9 cellular contexts compared by ENCODE assay signal in genomic region chr4:73573794-73574528, GRCh38. TPM values are rescaled to one million over a fixed set of nuclear protein-coding genes. Genes with fewer than 3 reads are reported as not detected.
DNase-seq lines count a peak whose midpoint lies in the region; ATAC-seq and TF ChIP-seq lines count a peak whose summit lies in the region.
"Had no signal": no experiment of that assay in that cellular context is flagged by ENCODE, and none has a peak within 500 bp of the region (broad histone marks: within the 10 kb centered on the region; RNA-seq: fewer than 3 reads in every experiment).

No MANE protein-coding gene starts in this region.

- H3K27me3 Mint-ChIP-seq in naive thymus-derived CD4-positive, alpha-beta T cell: peaks cover 4 to 12% (median 8%) of the 10 kb centered on the region in 5 donors

- intact Hi-C loops in naive thymus-derived CD4-positive, alpha-beta T cell (cut with micrococcal nuclease): loop anchor here in 1 of 2 donors (2.0 kb wide), 1 partner anchor 79 kb away; no protein-coding TSS in a partner anchor

- H3K36me3 Mint-ChIP-seq in naive thymus-derived CD4-positive, alpha-beta T cell: no peaks in the 10 kb centered on the region

- POLR2A ChIA-PET in naive thymus-derived CD4-positive, alpha-beta T cell (lab: Charles Lee): no interaction called here

- ATAC-seq in GM18499 (IDR thresholded peaks at IDR 0.05; ENCODE audit: insufficient read depth, unreplicated experiment) (peak; percentile 84), HG02763 (IDR thresholded peaks at IDR 0.05; ENCODE audit: unreplicated experiment) (peak; percentile 75), SK-N-SH treated with all-trans-retinoic acid at 6 μM for 48 hours (peak; percentile 86), esophagus mucosa (peak; percentile 76)
- ATAC-seq in naive thymus-derived CD4-positive, alpha-beta T cell: peak; percentile 24

- DNase-seq in AML-193 (lab: John Stamatoyannopoulos, UW) (peak; percentile 51 to 59), NCI-H1105 treated with DMSO at 0.1 percent for 48 hours (lab: John Stamatoyannopoulos, UW) (peak; percentile 84)
- DNase-seq in naive thymus-derived CD4-positive, alpha-beta T cell: peak in 3 of 9 donors; percentile 7 to 9 (median 9)
- DNase-seq in activated effector memory CD4-positive, alpha-beta T cell treated with Interleukin-2 at 50 U/mL for 16 hours: no peak

- H3K9me3 ChIP-seq in naive thymus-derived CD4-positive, alpha-beta T cell (ENCODE audit: control insufficient read depth in 2 of 3, low read length in 3 of 3): no peaks in the 10 kb centered on the region

- peaks cover 0 to 7% (median 2%) of the 10 kb centered on the region in 11 donors for H3K9me3 Mint-ChIP-seq in naive thymus-derived CD4-positive, alpha-beta T cell
- H3K9me3 Mint-ChIP-seq: T-helper 1 cell treated with Interleukin-12 subunit alpha and Interleukin-12 subunit beta and Interleukin-4 antibody, amounts not matched to agents 30 μg/mL and 1 μg/mL, for 36 hours had no signal

- no peaks in the 10 kb centered on the region for H3K27me3 ChIP-seq in naive thymus-derived CD4-positive, alpha-beta T cell (ENCODE audit: control insufficient read depth in 2 of 2, insufficient read depth in 2 of 2, low read length in 2 of 2)

- no peak overlapping the region for H3K4me3 ChIP-seq in naive thymus-derived CD4-positive, alpha-beta T cell (ENCODE audit: low read length)

- no peak overlapping the region for H3K27ac ChIP-seq in naive thymus-derived CD4-positive, alpha-beta T cell (ENCODE audit: low read depth, low read length)

- H3K4me3 Mint-ChIP-seq in naive thymus-derived CD4-positive, alpha-beta T cell: no peak overlapping the region
- H3K4me3 Mint-ChIP-seq: T-helper 1 cell treated with Interleukin-12 subunit alpha and Interleukin-12 subunit beta and Interleukin-4 antibody, amounts not matched to agents 30 μg/mL and 1 μg/mL, for 36 hours had no signal

- no peak overlapping the region for H3K27ac Mint-ChIP-seq in naive thymus-derived CD4-positive, alpha-beta T cell
- H3K27ac Mint-ChIP-seq: T-helper 1 cell treated with Interleukin-12 subunit alpha and Interleukin-12 subunit beta and Interleukin-4 antibody, amounts not matched to agents 30 μg/mL and 1 μg/mL, for 36 hours had no signal

- H3K4me1 Mint-ChIP-seq in naive thymus-derived CD4-positive, alpha-beta T cell: peaks cover 0 to 2% (median 0%) of the 10 kb centered on the region in 7 donors

- no peaks in the 10 kb centered on the region for H3K36me3 ChIP-seq in naive thymus-derived CD4-positive, alpha-beta T cell (ENCODE audit: control insufficient read depth in 2 of 3, insufficient read depth in 3 of 3, low read length in 3 of 3)

- H3K4me1 ChIP-seq in naive thymus-derived CD4-positive, alpha-beta T cell (ENCODE audit: control insufficient read depth in 2 of 2, insufficient read depth in 2 of 2, low read length in 2 of 2): no peaks in the 10 kb centered on the region

- CTCF ChIA-PET in naive thymus-derived CD4-positive, alpha-beta T cell (lab: Charles Lee): no interaction called here

TF ChIP-seq in SK-N-SH treated with all-trans-retinoic acid at 6 μM for 48 hours, 23 proteins besides CTCF, POLR2A, EP300 and RAD21:
- TF ChIP-seq BACH2 (CRISPR knock-in tag; IDR thresholded peaks at IDR 0.05; ENCODE audit: borderline replicate concordance) (no peak), ZNF8 (CRISPR knock-in tag; IDR thresholded peaks at IDR 0.05) (no peak)

RNA-seq across cellular contexts. Expression of gene RASSF6, which starts 46.3 kb away (rescaled TPM):
- total RNA-seq in esophagus mucosa: 1.8 TPM
- under 1 TPM in 4 of 5 experiments, not detected in 1; 0.05 to 0.42 (median 0.15) TPM for total RNA-seq in naive thymus-derived CD4-positive, alpha-beta T cell
- under 1 TPM; 0.04 to 0.20 TPM for polyA plus RNA-seq in naive thymus-derived CD4-positive, alpha-beta T cell

Comparison
In these comparisons a context has a peak if more than half of its experiments do, and no peak if none do; other contexts are left out.
1. ATAC-seq: peak in every context shown above with its lines; median percentile 86 in SK-N-SH treated with all-trans-retinoic acid at 6 μM for 48 hours; 84 in GM18499; 76 in esophagus mucosa; 75 in HG02763; 24 in naive thymus-derived CD4-positive, alpha-beta T cell.